ENCODE assay signal across 18 cellular contexts in genomic region chr5:139769477-139769876, GRCh38. TPM values are rescaled to one million over a fixed set of nuclear protein-coding genes. Genes with fewer than 3 reads are reported as not detected.
A peak's percentile ranks its signal among the peaks of the same experiment; 100 is the strongest.
DNase-seq lines count a peak whose midpoint lies in the region; ATAC-seq, FAIRE-seq and TF ChIP-seq lines count a peak whose summit lies in the region.
"Had no signal": no experiment of that assay in that cellular context is flagged by ENCODE, and none has a peak within 500 bp of the region (broad histone marks: within the 10 kb centered on the region; RNA-seq: fewer than 3 reads in every experiment).

No MANE protein-coding gene starts in this region.

- peak overlapping the region; percentile 43 for H3K27ac Mint-ChIP-seq in neural crest cell (ENCODE audit: unreplicated experiment)
- H3K27ac Mint-ChIP-seq: HFFc6 had no signal

- no peak overlapping the region for H2AFZ ChIP-seq in PC-9
- H2AFZ ChIP-seq in H1 (ENCODE audit: low read length), result no peak overlapping the region

- no peak overlapping the region for H3K14ac ChIP-seq in H1 (ENCODE audit: insufficient read length)

- H3K27ac ChIP-seq in BLaER1 treated with 17β-estradiol and CSF1 and Interleukin-3, amounts not matched to agents 10 nM and 100 nM, result no peak overlapping the region
- H3K27ac ChIP-seq in PC-9, result no peak overlapping the region
- no peak overlapping the region for H3K27ac ChIP-seq in H1 (ENCODE audit: low read depth, low read length)
- no peak overlapping the region for H3K27ac ChIP-seq in gastrocnemius medialis
- no peak overlapping the region for H3K27ac ChIP-seq in Peyer's patch

- H3K4me1 ChIP-seq in BLaER1 treated with 17β-estradiol and CSF1 and Interleukin-3, amounts not matched to agents 10 nM and 100 nM, result peaks cover 18 to 76% (median 58%) of the 10 kb centered on the region in 10 experiments
- H3K4me1 ChIP-seq in PC-9 (replicated peaks; ENCODE audit: insufficient read depth), result peaks cover 10% of the 10 kb centered on the region
- H3K4me1 ChIP-seq in H1 (replicated peaks in 1 of 4; ENCODE audit: control insufficient read depth in 3 of 4, insufficient read depth in 4 of 4, low read length in 3 of 4), result peaks cover 5 to 12% (median 9%) of the 10 kb centered on the region in 4 experiments; a peak in 6 of 7 replicates
- H3K4me1 ChIP-seq in gastrocnemius medialis, result peaks cover 0 to 5% of the 10 kb centered on the region in 2 donors
- H3K4me1 ChIP-seq in Peyer's patch, result peaks cover 0 to 7% (median 3%) of the 10 kb centered on the region in 4 donors

- H3F3A ChIP-seq in PC-9 (ENCODE audit: insufficient read depth, low read depth), result no peaks in the 10 kb centered on the region

- no peaks in the 10 kb centered on the region for H3K79me1 ChIP-seq in H1 (ENCODE audit: low read depth, low read length)

- no peak overlapping the region for H4K91ac ChIP-seq in H1 (replicated peaks; ENCODE audit: insufficient read length, low read length)

- no peak overlapping the region for H4K8ac ChIP-seq in H1 (ENCODE audit: extremely low read depth, insufficient read depth, low read length)

- H3K79me2 ChIP-seq in PC-9 (ENCODE audit: low read depth) (no peaks in the 10 kb centered on the region), H1 (ENCODE audit: control insufficient read depth in 1 of 2, insufficient read depth in 2 of 2, low read length in 2 of 2) (no peaks in the 10 kb centered on the region)

- POLR2A ChIA-PET in PC-9 (lab: Charles Lee; ENCODE audit: unreplicated experiment) (no interaction called here), H1 (lab: Charles Lee; ENCODE audit: partially characterized antibody) (interaction anchor here (0.5 to 1.4 kb wide), 2 partner anchors 10 to 131 kb away, joined by 3 read pairs; no protein-coding TSS in a partner anchor)

- 87% methylated on average over 3 of the region's 3 CpGs; no CpG with 5 or more reads in 1 of the 2 experiments for WGBS in H1 (ENCODE audit: extremely low coverage in 1 of 2, insufficient coverage in 1 of 2, insufficient read length in 1 of 2, insufficient replicate concordance in 2 of 2, low coverage in 1 of 2, low lambda C conversion rate in 2 of 2, missing lambda C conversion rate in 1 of 2), 2 experiments

- no peaks in the 10 kb centered on the region for H3K9me3 ChIP-seq in BLaER1 treated with 17β-estradiol and CSF1 and Interleukin-3, amounts not matched to agents 10 nM and 100 nM (replicated peaks in 1 of 11)
- H3K9me3 ChIP-seq in PC-9 (ENCODE audit: insufficient read depth, low read depth), result no peaks in the 10 kb centered on the region
- H3K9me3 ChIP-seq in H1 (ENCODE audit: insufficient read depth in 2 of 2, low read depth in 1 of 2, low read length in 1 of 2), result no peaks in the 10 kb centered on the region
- H3K9me3 ChIP-seq in gastrocnemius medialis, result no peaks in the 10 kb centered on the region
- no peaks in the 10 kb centered on the region for H3K9me3 ChIP-seq in Peyer's patch
- H3K9me3 ChIP-seq: BE2C had no signal

- peaks cover 0 to 8% (median 0%) of the 10 kb centered on the region in 11 experiments; a peak in 7 of 22 replicates for H4K20me1 ChIP-seq in BLaER1 treated with 17β-estradiol and CSF1 and Interleukin-3, amounts not matched to agents 10 nM and 100 nM
- H4K20me1 ChIP-seq in PC-9 (ENCODE audit: insufficient read depth) (no peaks in the 10 kb centered on the region), H1 (replicated peaks in 1 of 2; ENCODE audit: control insufficient read depth in 1 of 2, insufficient read depth in 2 of 2, low read length in 2 of 2) (peaks cover 0 to 2% of the 10 kb centered on the region in 2 experiments)

- DNase-seq in PC-9 (no peak), H1 (ENCODE audit: low read depth in 1 of 2, low spot score in 2 of 2) (no peak), neural crest cell (ENCODE audit: low read depth, low spot score) (no peak), gastrocnemius medialis (no peak), NCI-H128 (lab: John Stamatoyannopoulos, UW; ENCODE audit: unreplicated experiment) (no peak), Peyer's patch (no peak), EL (no peak)
- DNase-seq: BE2C, DMS153, DMS79, GF-D8, HCEC 1CT, HFFc6, KG1 had no signal

- H3K18ac ChIP-seq in H1 (ENCODE audit: extremely low read depth, low read length), result no peak overlapping the region

- no peaks in the 10 kb centered on the region; the same call in 1 of the 2 replicates for H3K23me2 ChIP-seq in H1 (ENCODE audit: low read depth, low read length)

- ATAC-seq in gastrocnemius medialis, result no peak

- no peak for TF ChIP-seq EP300 in H1 (IDR thresholded peaks at IDR 0.05; ENCODE audit: borderline replicate concordance in 1 of 2, low read depth in 2 of 2, low read length in 2 of 2)

- CTCF ChIA-PET in PC-9 (lab: Charles Lee) (no interaction called here), H1 (lab: Charles Lee; ENCODE audit: partially characterized antibody) (interaction anchor here (0.6 to 15.7 kb wide), 9 partner anchors 9 to 245 kb away, joined by 3 to 385 read pairs (median 3); no protein-coding TSS in a partner anchor)

- H3K4me1 Mint-ChIP-seq in neural crest cell, result peaks cover 17% of the 10 kb centered on the region

- H3K4ac ChIP-seq in H1 (replicated peaks; ENCODE audit: insufficient read length, low read depth, low read length), result no peak overlapping the region

- 0 out of 22 replicates have a peak overlapping the region, but pooled peaks of 1 of the 11 experiments have one; percentile 19 for H3K9ac ChIP-seq in BLaER1 treated with 17β-estradiol and CSF1 and Interleukin-3, amounts not matched to agents 10 nM and 100 nM
- no peak overlapping the region for H3K9ac ChIP-seq in H1 (replicated peaks in 1 of 4; ENCODE audit: extremely low read depth in 1 of 4, low read depth in 3 of 4, low read length in 3 of 4)

- no peak overlapping the region for H2BK20ac ChIP-seq in H1 (ENCODE audit: low read length)

- H2BK5ac ChIP-seq in H1 (ENCODE audit: low read depth, low read length), result no peak overlapping the region

- BruUV-seq in PC-9 (replicated peaks; lab: Mats Ljungman, UMichigan), result no TSS peak

- H3K36me3 Mint-ChIP-seq in neural crest cell (ENCODE audit: low read depth), result no peaks in the 10 kb centered on the region
- H3K36me3 Mint-ChIP-seq: CD14-positive monocyte; CD4-positive, alpha-beta memory T cell had no signal

- no peak overlapping the region for H2AK5ac ChIP-seq in H1 (ENCODE audit: low read depth, low read length)

- H3K4me3 Mint-ChIP-seq in neural crest cell, result no peak overlapping the region
- H3K4me3 Mint-ChIP-seq: CD14-positive monocyte, HFFc6 had no signal

- no peak for FAIRE-seq in H1 (lab: Jason Lieb, UNC)
- FAIRE-seq: GM19239 had no signal

- H3K27me3 ChIP-seq in BLaER1 treated with 17β-estradiol and CSF1 and Interleukin-3, amounts not matched to agents 10 nM and 100 nM, result peaks cover 0 to 9% (median 0%) of the 10 kb centered on the region in 11 experiments; a peak in 9 of 22 replicates
- 0 out of 2 replicates have a peak, but pooled peaks cover 5% of the 10 kb centered on the region for H3K27me3 ChIP-seq in PC-9 (ENCODE audit: insufficient read depth, low read depth)
- peaks cover 5 to 22% (median 13%) of the 10 kb centered on the region in 4 experiments for H3K27me3 ChIP-seq in H1 (replicated peaks in 1 of 4; ENCODE audit: control insufficient read depth in 3 of 4, extremely low read depth in 1 of 4, insufficient read depth in 3 of 4, low read length in 3 of 4)
- H3K27me3 ChIP-seq in gastrocnemius medialis, result peaks cover 0 to 6% (median 4%) of the 10 kb centered on the region in 3 donors
- no peaks in the 10 kb centered on the region for H3K27me3 ChIP-seq in Peyer's patch
- H3K27me3 ChIP-seq: BE2C had no signal

- peaks cover 13% of the 10 kb centered on the region for H3K27me3 Mint-ChIP-seq in neural crest cell (ENCODE audit: low read depth)

- H3K23ac ChIP-seq in H1 (ENCODE audit: insufficient read length), result no peak overlapping the region

- in situ Hi-C loops in gastrocnemius medialis (cut with MboI; ENCODE audit: low sequenced_read_pairs in 4 of 4), result loop anchor here in 3 of 4 donors (5.0 to 10.0 kb wide), 3 partner anchors 65 to 137 kb away; no protein-coding TSS in a partner anchor

- TF ChIP-seq POLR2A in H1 (IDR thresholded peaks at IDR 0.05; ENCODE audit: control extremely low read depth in 1 of 2, low read depth in 2 of 2, low read length in 2 of 2), result no peak
- TF ChIP-seq POLR2A in gastrocnemius medialis (IDR thresholded peaks at IDR 0.05), result no peak
- TF ChIP-seq POLR2A in Peyer's patch (IDR thresholded peaks at IDR 0.05), result no peak

- H2BK12ac ChIP-seq in H1 (ENCODE audit: low read depth, low read length), result peak overlapping the region; percentile 60; the same call in 1 of the 2 replicates

- no peak overlapping the region for H2BK15ac ChIP-seq in H1 (ENCODE audit: low read length)

- no peak for TF ChIP-seq RAD21 in H1 (IDR thresholded peaks at IDR 0.05 in 1 of 2, conservative IDR thresholded peaks at IDR 0.05 in 1 of 2; ENCODE audit: low read depth in 2 of 2, low read length in 2 of 2)

- H3K36me3 ChIP-seq in BLaER1 treated with 17β-estradiol and CSF1 and Interleukin-3, amounts not matched to agents 10 nM and 100 nM, result no peaks in the 10 kb centered on the region
- H3K36me3 ChIP-seq in PC-9 (ENCODE audit: low read depth), result no peaks in the 10 kb centered on the region
- H3K36me3 ChIP-seq in H1 (ENCODE audit: control insufficient read depth in 2 of 4, insufficient read depth in 4 of 4, low read length in 3 of 4), result no peaks in the 10 kb centered on the region
- no peaks in the 10 kb centered on the region for H3K36me3 ChIP-seq in gastrocnemius medialis
- no peaks in the 10 kb centered on the region for H3K36me3 ChIP-seq in Peyer's patch
- H3K36me3 ChIP-seq: BE2C had no signal

- H4K5ac ChIP-seq in H1 (ENCODE audit: insufficient read length, low read depth, low read length), result no peak overlapping the region

- H3K9me2 ChIP-seq in PC-9 (ENCODE audit: insufficient read depth), result no peaks in the 10 kb centered on the region

- H3K4me3 ChIP-seq in BLaER1 treated with 17β-estradiol and CSF1 and Interleukin-3, amounts not matched to agents 10 nM and 100 nM, result no peak overlapping the region
- H3K4me3 ChIP-seq in PC-9, result no peak overlapping the region
- no peak overlapping the region for H3K4me3 ChIP-seq in H1 (ENCODE audit: extremely low read depth in 1 of 4, insufficient read depth in 2 of 4, low read depth in 3 of 4, low read length in 4 of 4)
- no peak overlapping the region for H3K4me3 ChIP-seq in gastrocnemius medialis
- no peak overlapping the region for H3K4me3 ChIP-seq in Peyer's patch

- intact Hi-C loops in PC-9 (cut with micrococcal nuclease; ENCODE audit: unreplicated experiment) (no loop called here), gastrocnemius medialis (cut with DNase I; ENCODE audit: low total_unique reads) (no loop called here)

- no peak overlapping the region for H2BK120ac ChIP-seq in H1 (replicated peaks; ENCODE audit: low read depth, low read length)

- no peaks in the 10 kb centered on the region for H3K9me3 Mint-ChIP-seq in neural crest cell
- H3K9me3 Mint-ChIP-seq: CD4-positive, alpha-beta memory T cell; HFFc6 had no signal

- TF ChIP-seq CTCF in PC-9 (conservative IDR thresholded peaks at IDR 0.05), result no peak
- TF ChIP-seq CTCF in H1 (IDR thresholded peaks at IDR 0.05; ENCODE audit: control extremely low read depth in 1 of 3, insufficient read depth in 1 of 3, low read depth in 1 of 3, low read length in 3 of 3), result no peak
- no peak for TF ChIP-seq CTCF in neural crest cell (conservative IDR thresholded peaks at IDR 0.05)
- no peak for TF ChIP-seq CTCF in gastrocnemius medialis (IDR thresholded peaks at IDR 0.05 in 4 of 5, conservative IDR thresholded peaks at IDR 0.05 in 1 of 5)
- TF ChIP-seq CTCF in Peyer's patch (IDR thresholded peaks at IDR 0.05), result no peak

- no peak overlapping the region for H3K56ac ChIP-seq in H1 (replicated peaks; ENCODE audit: insufficient read length, low read depth, low read length)

- peak overlapping the region in 10 of 11 experiments; percentile 18 to 91 (median 72); a peak in 12 of 22 replicates for H3K4me2 ChIP-seq in BLaER1 treated with 17β-estradiol and CSF1 and Interleukin-3, amounts not matched to agents 10 nM and 100 nM
- H3K4me2 ChIP-seq in PC-9 (peak overlapping the region; percentile 33), H1 (ENCODE audit: insufficient read depth in 1 of 2, low read depth in 2 of 2, low read length in 2 of 2) (no peak overlapping the region)

RNA-seq across cellular contexts. Expression of gene PSD2, which starts 26.1 kb away (rescaled TPM):
- total RNA-seq in PC-9 (2021), result 0.07 and 0.08 TPM in 2 replicates
- total RNA-seq in H1 (2021; fragmentation: NEBNext Ultra II Directional; extraction: Animal tissue kit (Norgen Biotek cat#: 25700)), result 0.06 and 0.13 TPM in 2 replicates
- polyA plus RNA-seq in H1 (2011; rRNA removed), result 0.14 and 0.25 TPM in 2 replicates
- 0.23 TPM for polyA plus RNA-seq in H1 (2011; cell fraction: cytosol; rRNA removed)
- polyA plus RNA-seq in H1 (2011; cell fraction: nucleus; rRNA removed), result 0.48 TPM
- polyA plus RNA-seq in H1 (2012, experiment 1 of 2), result 0.09 to 0.24 TPM (median 0.15 TPM) in 4 replicates
- polyA plus RNA-seq in H1 (2012, experiment 2 of 2), result 0.14 TPM
- polyA plus RNA-seq in H1 (2013, experiment 1 of 2), result 0.06 TPM
- 0.09 TPM for polyA plus RNA-seq in H1 (2013, experiment 2 of 2)
- polyA minus RNA-seq in H1 (2011; rRNA and poly(A)+ RNA removed), result 0.17 TPM in 1 of 2 replicates, not detected in the other
- polyA minus RNA-seq in H1 (2011; cell fraction: cytosol; rRNA and poly(A)+ RNA removed), result not detected
- polyA minus RNA-seq in H1 (2011; cell fraction: nucleus; rRNA and poly(A)+ RNA removed), result 0.20 TPM
- total RNA-seq in neural crest cell, result 0.66 and 0.68 TPM in 2 replicates
- under 1 TPM in 1 of 4 donors, not detected in 3; 0.10 TPM for total RNA-seq in gastrocnemius medialis
- total RNA-seq in Peyer's patch, result not detected
- total RNA-seq: CD4-positive, alpha-beta memory T cell had no signal
- polyA plus RNA-seq: CD14-positive monocyte; CD4-positive, alpha-beta memory T cell had no signal

Comparison
In these comparisons a context has a peak if more than half of its experiments do, and no peak if none do; other contexts are left out.
1. H3K4me2 ChIP-seq: peak in BLaER1 treated with 17β-estradiol and CSF1 and Interleukin-3, amounts not matched to agents 10 nM and 100 nM (10 of 11) and PC-9 (single experiment); none in H1 (0 of 2).